ENCODE assay signal across 8 cellular contexts in genomic region chr2:222939208-222939846, GRCh38.
A peak's percentile ranks its signal among the peaks of the same experiment; 100 is the strongest.
DNase-seq lines count a peak whose midpoint lies in the region; ATAC-seq and TF ChIP-seq lines count a peak whose summit lies in the region.

No MANE protein-coding gene starts in this region.

- 89 to 97% (median 92%) methylated on average over 6 of the region's 6 CpGs for WGBS in adrenal gland, 4 donors

- ATAC-seq in GM21526 (IDR thresholded peaks at IDR 0.05; ENCODE audit: low FRiP score, unreplicated experiment), result peak; percentile 88

- no peak for TF ChIP-seq POLR2A in adrenal gland (IDR thresholded peaks at IDR 0.05)

- no peaks in the 10 kb centered on the region for H3K27me3 ChIP-seq in adrenal gland

- no peak overlapping the region for H3K27ac ChIP-seq in adrenal gland

- intact Hi-C loops in adrenal gland (cut with DNase I), result no loop called here

- H3K9me3 ChIP-seq in adrenal gland (replicated peaks in 1 of 3), result peaks cover 0 to 9% (median 4%) of the 10 kb centered on the region in 3 donors

- TF ChIP-seq CTCF in adrenal gland (IDR thresholded peaks at IDR 0.05), result peak in 5 of 6 experiments; percentile 26 to 52 (median 44)

- H3K4me1 ChIP-seq in adrenal gland (replicated peaks in 1 of 2), result no peaks in the 10 kb centered on the region

- DNase-seq in GM03348 (ENCODE audit: low spot score), result peak; percentile 27
- peak; percentile 73 for DNase-seq in Jurkat, Clone E6-1 (ENCODE audit: low read depth, low spot score)
- peak; percentile 48 for DNase-seq in SW480 (ENCODE audit: low spot score)
- peak in 6 of 7 donors; percentile 20 to 66 (median 32) for DNase-seq in adrenal gland
- DNase-seq in iPS-NIHi7 (ENCODE audit: extremely low spot score), result peak; percentile 63
- DNase-seq in stimulated activated CD4-positive, alpha-beta T cell treated with anti-CD3 and anti-CD28 coated beads, Interleukin-4, amount 100 ng/mL, for 24 hours, result peak; percentile 62
- DNase-seq in NCI-H774 (lab: John Stamatoyannopoulos, UW), result no peak

- peaks cover 0 to 30% of the 10 kb centered on the region in 2 donors for H3K36me3 ChIP-seq in adrenal gland (replicated peaks in 1 of 2)

- H3K4me3 ChIP-seq in Jurkat, Clone E6-1 (ENCODE audit: low read length), result no peak overlapping the region
- no peak overlapping the region for H3K4me3 ChIP-seq in adrenal gland
